ENCODE assay signal across 1 cellular context in genomic region chr20:58048096-58048702, GRCh38.
TF ChIP-seq lines count a peak whose summit lies in the region.

No MANE protein-coding gene starts in this region.

TF ChIP-seq in H1, 55 proteins besides CTCF, POLR2A, EP300 and RAD21 (continued from another document):
- TF ChIP-seq EGR1 (IDR thresholded peaks at IDR 0.05; ENCODE audit: borderline replicate concordance, low read depth, low read length) = no peak
